8 cellular contexts compared by ENCODE assay signal in the genomic region with DNA sequence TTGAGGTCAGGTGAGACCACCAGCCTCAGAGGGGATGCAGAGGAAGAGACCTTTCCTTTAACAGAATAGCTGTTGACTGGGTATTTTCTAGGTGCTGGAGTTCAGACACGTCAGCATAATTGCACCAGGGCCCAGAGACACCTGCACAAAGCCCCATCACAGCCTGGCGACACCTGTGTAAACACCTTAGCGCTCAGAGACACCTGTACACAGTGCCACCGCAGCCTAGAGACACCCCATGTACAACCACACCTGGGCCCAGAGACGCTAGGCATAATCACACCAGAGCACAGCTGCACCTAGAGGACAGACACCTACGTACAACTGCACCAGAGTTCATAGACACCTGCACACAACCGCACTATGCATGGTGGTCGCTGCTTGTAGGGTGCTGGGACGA. TPM values are rescaled to one million over a fixed set of nuclear protein-coding genes. Genes with fewer than 3 reads are reported as not detected.
A peak's percentile ranks its signal among the peaks of the same experiment; 100 is the strongest.
DNase-seq lines count a peak whose midpoint lies in the region; ATAC-seq and TF ChIP-seq lines count a peak whose summit lies in the region.

No MANE protein-coding gene starts in this region.

- H2BK15ac ChIP-seq in IMR-90 (ENCODE audit: low read depth, low read length) = no peak overlapping the region

- BruUV-seq in IMR-90 (replicated peaks; lab: Mats Ljungman, UMichigan) = no TSS peak

- peak overlapping the region in 6 of 7 donors; percentile 63 to 83 (median 70) for H3K4me3 Mint-ChIP-seq in CD8-positive, alpha-beta memory T cell
- H3K4me3 Mint-ChIP-seq in activated T-helper 2 cell treated with anti-CD3 and anti-CD28 coated beads, Interferon-gamma antibody, Interleukin-2, Interleukin-4, amounts not matched to agents 10 μg/mL and 5 μg/mL and 100 μg/mL, durations not matched to agents 14 hours and 24 hours and 36 hours (ENCODE audit: low read depth) = peak overlapping the region; percentile 82

- no peak overlapping the region for H2BK120ac ChIP-seq in IMR-90 (ENCODE audit: low read depth, low read length)

- H3K4me1 ChIP-seq in CD8-positive, alpha-beta memory T cell (ENCODE audit: insufficient read depth, low read length) = peaks cover 24% of the 10 kb centered on the region
- H3K4me1 ChIP-seq in IMR-90 (ENCODE audit: control insufficient read depth, insufficient read depth, low read length) = peaks cover 8% of the 10 kb centered on the region
- peaks cover 23% of the 10 kb centered on the region for H3K4me1 ChIP-seq in mesodermal cell (ENCODE audit: control insufficient read depth, insufficient read depth, low read length, poor library complexity, severe bottlenecking)

- H4K91ac ChIP-seq in IMR-90 (ENCODE audit: insufficient read depth, low read depth, low read length) = no peak overlapping the region

- dilution Hi-C loops in IMR-90 (cut with HindIII; ENCODE audit: low sequenced_read_pairs, unreplicated experiment) = no loop called here

- no peak overlapping the region for H3K4me3 ChIP-seq in CD8-positive, alpha-beta memory T cell (ENCODE audit: low read length)
- H3K4me3 ChIP-seq in IMR-90 (ENCODE audit: insufficient read depth, low read depth, low read length) (peak overlapping the region; percentile 100; the same call in 1 of the 2 replicates), mesodermal cell (ENCODE audit: extremely low read depth, insufficient read depth, low read length, poor library complexity, severe bottlenecking) (peak overlapping the region; percentile 79)

- H3K23ac ChIP-seq in IMR-90 (ENCODE audit: low read depth, low read length) = 0 out of 2 replicates have a peak overlapping the region, but pooled peaks have one; percentile 42

- in situ Hi-C loops in IMR-90 (cut with MboI; ENCODE audit: low sequenced_read_pairs) = no loop called here

- H3K9me3 Mint-ChIP-seq in CD8-positive, alpha-beta memory T cell = no peaks in the 10 kb centered on the region
- no peaks in the 10 kb centered on the region for H3K9me3 Mint-ChIP-seq in activated T-helper 2 cell treated with anti-CD3 and anti-CD28 coated beads, Interferon-gamma antibody, Interleukin-2, Interleukin-4, amounts not matched to agents 10 μg/mL and 5 μg/mL and 100 μg/mL, durations not matched to agents 14 hours and 24 hours and 36 hours

- H2AK9ac ChIP-seq in IMR-90 (replicated peaks; ENCODE audit: low read depth, low read length, poor library complexity) = peak overlapping the region; percentile 92

- peaks cover 0 to 31% (median 4%) of the 10 kb centered on the region in 3 donors for H3K36me3 Mint-ChIP-seq in CD8-positive, alpha-beta memory T cell
- peaks cover 58% of the 10 kb centered on the region for H3K36me3 Mint-ChIP-seq in activated T-helper 2 cell treated with anti-CD3 and anti-CD28 coated beads, Interferon-gamma antibody, Interleukin-2, Interleukin-4, amounts not matched to agents 10 μg/mL and 5 μg/mL and 100 μg/mL, durations not matched to agents 14 hours and 24 hours and 36 hours (ENCODE audit: low read depth)

- H3K56ac ChIP-seq in IMR-90 (ENCODE audit: extremely low read depth, insufficient read depth, low read length) = no peak overlapping the region; the same call in 1 of the 2 replicates

- H4K20me1 ChIP-seq in IMR-90 (ENCODE audit: insufficient read depth, low read length) = no peaks in the 10 kb centered on the region; the same call in 1 of the 2 replicates

- no peak for ATAC-seq in IMR-90 (ENCODE audit: low read depth)

- TF ChIP-seq POLR2A in IMR-90 (IDR thresholded peaks at IDR 0.05; ENCODE audit: low read depth, low read length) = no peak

- H3K27ac ChIP-seq in CD8-positive, alpha-beta memory T cell (ENCODE audit: low read depth, low read length) = peak overlapping the region; percentile 58
- H3K27ac ChIP-seq in IMR-90 (ENCODE audit: insufficient read depth, low read length) = no peak overlapping the region; the same call in 1 of the 2 replicates
- no peak overlapping the region for H3K27ac ChIP-seq in mesodermal cell (ENCODE audit: low read depth, low read length, severe bottlenecking)

- no peak overlapping the region; the same call in 1 of the 2 replicates for H3K14ac ChIP-seq in IMR-90 (replicated peaks; ENCODE audit: low read depth, low read length)

- H4K8ac ChIP-seq in IMR-90 (ENCODE audit: low read depth in 2 of 2, low read length in 2 of 2) = 0 out of 4 replicates have a peak overlapping the region, but pooled peaks of 1 of the 2 experiments have one; percentile 90

- H3K18ac ChIP-seq in IMR-90 (ENCODE audit: low read depth, low read length) = no peak overlapping the region

- H4K5ac ChIP-seq in IMR-90 (ENCODE audit: low read depth, low read length) = no peak overlapping the region

- POLR2A ChIA-PET in CD8-positive, alpha-beta memory T cell (lab: Charles Lee) = no interaction called here
- POLR2A ChIA-PET in IMR-90 (lab: Charles Lee; ENCODE audit: unreplicated experiment) = no interaction called here

- H3K4me1 Mint-ChIP-seq in CD8-positive, alpha-beta memory T cell = peaks cover 13 to 31% (median 24%) of the 10 kb centered on the region in 3 donors
- H3K4me1 Mint-ChIP-seq in activated T-helper 2 cell treated with anti-CD3 and anti-CD28 coated beads, Interferon-gamma antibody, Interleukin-2, Interleukin-4, amounts not matched to agents 10 μg/mL and 5 μg/mL and 100 μg/mL, durations not matched to agents 14 hours and 24 hours and 36 hours (ENCODE audit: low read depth) = peaks cover 32% of the 10 kb centered on the region

- H3K4me2 ChIP-seq in IMR-90 (ENCODE audit: low read depth, low read length) = peak overlapping the region; percentile 71

- H2BK5ac ChIP-seq in IMR-90 (ENCODE audit: low read depth, low read length, poor library complexity, severe bottlenecking) = no peak overlapping the region

- H2AFZ ChIP-seq in IMR-90 (replicated peaks; ENCODE audit: low read length, poor library complexity) = no peak overlapping the region

- peaks cover 0 to 2% of the 10 kb centered on the region in 2 donors for H3K27me3 Mint-ChIP-seq in CD8-positive, alpha-beta memory T cell
- no peaks in the 10 kb centered on the region for H3K27me3 Mint-ChIP-seq in activated T-helper 2 cell treated with anti-CD3 and anti-CD28 coated beads, Interferon-gamma antibody, Interleukin-2, Interleukin-4, amounts not matched to agents 10 μg/mL and 5 μg/mL and 100 μg/mL, durations not matched to agents 14 hours and 24 hours and 36 hours (ENCODE audit: low read depth)

- no peak overlapping the region for H2BK20ac ChIP-seq in IMR-90 (ENCODE audit: low read depth, low read length)

- CTCF ChIA-PET in CD8-positive, alpha-beta memory T cell (lab: Charles Lee) = interaction anchor here (0.7 to 2.6 kb wide), 3 partner anchors 8 to 224 kb away, joined by 3 to 9 read pairs (median 8); no protein-coding TSS in a partner anchor
- CTCF ChIA-PET in IMR-90 (lab: Yijun Ruan, JAX) = no interaction called here

- 100% methylated on average over 1 of the region's 9 CpGs; no CpG with 5 or more reads in 1 of the 2 experiments for WGBS in IMR-90 (ENCODE audit: extremely low coverage in 2 of 2, insufficient read length in 1 of 2), 2 experiments
- 85 to 90% methylated on average over 7 to 9 of the region's 9 CpGs for WGBS in mesodermal cell (ENCODE audit: insufficient coverage in 2 of 2), 2 experiments

- H3K27me3 ChIP-seq in CD8-positive, alpha-beta memory T cell (ENCODE audit: insufficient read depth, low read length, poor library complexity, severe bottlenecking) = no peaks in the 10 kb centered on the region
- no peaks in the 10 kb centered on the region for H3K27me3 ChIP-seq in IMR-90 (ENCODE audit: control insufficient read depth, insufficient read depth, low read length)

- peak overlapping the region in 2 of 8 donors; percentile 58 for H3K27ac Mint-ChIP-seq in CD8-positive, alpha-beta memory T cell
- H3K27ac Mint-ChIP-seq in activated T-helper 2 cell treated with anti-CD3 and anti-CD28 coated beads, Interferon-gamma antibody, Interleukin-2, Interleukin-4, amounts not matched to agents 10 μg/mL and 5 μg/mL and 100 μg/mL, durations not matched to agents 14 hours and 24 hours and 36 hours = peak overlapping the region; percentile 55

- H3K4ac ChIP-seq in IMR-90 (ENCODE audit: low read depth, low read length) = peak overlapping the region; percentile 47; the same call in 1 of the 2 replicates

- peaks cover 30 to 55% of the 10 kb centered on the region in 2 experiments for H3K79me1 ChIP-seq in IMR-90 (ENCODE audit: low read depth in 1 of 2, low read length in 2 of 2)

- intact Hi-C loops in IMR-90 (cut with micrococcal nuclease) = no loop called here
- intact Hi-C loops in activated T-helper 2 cell treated with anti-CD3 and anti-CD28 coated beads, Interferon-gamma antibody, Interleukin-2, Interleukin-4, amounts not matched to agents 10 μg/mL and 5 μg/mL and 100 μg/mL, durations not matched to agents 14 hours and 24 hours and 36 hours (cut with micrococcal nuclease) = no loop called here

- peaks cover 16% of the 10 kb centered on the region for H3K36me3 ChIP-seq in CD8-positive, alpha-beta memory T cell (ENCODE audit: insufficient read depth, low read length)
- H3K36me3 ChIP-seq in IMR-90 (ENCODE audit: control insufficient read depth, insufficient read depth, low read length) (peaks cover 28% of the 10 kb centered on the region), mesodermal cell (ENCODE audit: control insufficient read depth, insufficient read depth, low read length) (peaks cover 60% of the 10 kb centered on the region)

- H3K9me1 ChIP-seq in IMR-90 (ENCODE audit: insufficient read depth, low read length) = no peaks in the 10 kb centered on the region; the same call in 1 of the 2 replicates

- H3K9me3 ChIP-seq in CD8-positive, alpha-beta memory T cell (ENCODE audit: low read length) = no peaks in the 10 kb centered on the region
- H3K9me3 ChIP-seq in IMR-90 (ENCODE audit: control insufficient read depth, insufficient read depth, low read length) (no peaks in the 10 kb centered on the region), mesodermal cell (ENCODE audit: control insufficient read depth, low read length) (no peaks in the 10 kb centered on the region)

- H2AK5ac ChIP-seq in IMR-90 (ENCODE audit: low read depth, low read length) = peak overlapping the region; percentile 30; the same call in 1 of the 2 replicates

- no peak for TF ChIP-seq RAD21 in IMR-90 (IDR thresholded peaks at IDR 0.05; ENCODE audit: low read length)

- no peak for TF ChIP-seq CTCF in IMR-90 (conservative IDR thresholded peaks at IDR 0.05; ENCODE audit: low read depth, low read length)

- peak overlapping the region; percentile 55; the same call in 1 of the 2 replicates for H3K9ac ChIP-seq in IMR-90 (ENCODE audit: low read depth, low read length)

- DNase-seq in CD8-positive, alpha-beta memory T cell = no peak
- DNase-seq in IMR-90 = no peak
- no peak for DNase-seq in activated T-helper 2 cell treated with anti-CD3 and anti-CD28 coated beads, Interferon-gamma antibody, Interleukin-2, Interleukin-4, amounts not matched to agents 10 μg/mL and 5 μg/mL and 100 μg/mL, durations not matched to agents 14 hours and 24 hours and 36 hours (ENCODE audit: low spot score)
- DNase-seq in DMS153 (lab: John Stamatoyannopoulos, UW) = no peak
- no peak for DNase-seq in pons (ENCODE audit: low spot score)
- no peak for DNase-seq in iPS-NIHi11 (ENCODE audit: low spot score)
- no peak for DNase-seq in activated gamma-delta T cell (lab: John Stamatoyannopoulos, UW)

RNA-seq across cellular contexts. Expression of gene TRIP13, which starts 1.0 kb away (rescaled TPM):
- 10 to 100 TPM; 37.5 to 40.7 TPM for total RNA-seq in CD8-positive, alpha-beta memory T cell
- 0.12 TPM for polyA plus RNA-seq in CD8-positive, alpha-beta memory T cell
- total RNA-seq in IMR-90 (2012; rRNA removed) = 27.2 and 35.5 TPM in 2 replicates
- polyA plus RNA-seq in IMR-90 (2012; rRNA removed) = 16.3 and 17.1 TPM in 2 replicates
- 6.5 and 11.4 TPM in 2 replicates for polyA plus RNA-seq in IMR-90 (2012; cell fraction: cytosol; rRNA removed)
- 4.6 and 11.3 TPM in 2 replicates for polyA plus RNA-seq in IMR-90 (2012; cell fraction: nucleus; rRNA removed; ENCODE audit: low replicate concordance)
- 36.6 and 37.6 TPM in 2 replicates for total RNA-seq in activated T-helper 2 cell treated with anti-CD3 and anti-CD28 coated beads, Interferon-gamma antibody, Interleukin-2, Interleukin-4, amounts not matched to agents 10 μg/mL and 5 μg/mL and 100 μg/mL, durations not matched to agents 14 hours and 24 hours and 36 hours
- polyA plus RNA-seq in mesodermal cell (2013, experiment 1 of 2) = 25.0 TPM
- 28.9 TPM for polyA plus RNA-seq in mesodermal cell (2013, experiment 2 of 2)

RNA-seq across cellular contexts. Expression of gene BRD9, which starts 1.1 kb away (rescaled TPM):
- 10 to 100 TPM; 52.6 to 53.8 TPM for total RNA-seq in CD8-positive, alpha-beta memory T cell
- 18.9 TPM for polyA plus RNA-seq in CD8-positive, alpha-beta memory T cell
- 40.0 and 43.4 TPM in 2 replicates for total RNA-seq in IMR-90 (2012; rRNA removed)
- 19.1 and 22.0 TPM in 2 replicates for polyA plus RNA-seq in IMR-90 (2012; rRNA removed)
- polyA plus RNA-seq in IMR-90 (2012; cell fraction: cytosol; rRNA removed) = 11.5 and 12.8 TPM in 2 replicates
- 37.5 and 50.9 TPM in 2 replicates for polyA plus RNA-seq in IMR-90 (2012; cell fraction: nucleus; rRNA removed; ENCODE audit: low replicate concordance)
- 72.9 and 73.2 TPM in 2 replicates for total RNA-seq in activated T-helper 2 cell treated with anti-CD3 and anti-CD28 coated beads, Interferon-gamma antibody, Interleukin-2, Interleukin-4, amounts not matched to agents 10 μg/mL and 5 μg/mL and 100 μg/mL, durations not matched to agents 14 hours and 24 hours and 36 hours
- 34.5 TPM for polyA plus RNA-seq in mesodermal cell (2013, experiment 1 of 2)
- 28.1 TPM for polyA plus RNA-seq in mesodermal cell (2013, experiment 2 of 2)

RNA-seq across cellular contexts. Expression of gene ZDHHC11, which starts 42.9 kb away (rescaled TPM):
- 1 to 10 TPM; 4.5 to 7.2 TPM for total RNA-seq in CD8-positive, alpha-beta memory T cell
- polyA plus RNA-seq in CD8-positive, alpha-beta memory T cell = not detected
- total RNA-seq in IMR-90 (2012; rRNA removed) = 0.28 and 0.36 TPM in 2 replicates
- polyA plus RNA-seq in IMR-90 (2012; rRNA removed) = 1.6 and 1.7 TPM in 2 replicates
- polyA plus RNA-seq in IMR-90 (2012; cell fraction: cytosol; rRNA removed) = 0.14 and 0.51 TPM in 2 replicates
- polyA plus RNA-seq in IMR-90 (2012; cell fraction: nucleus; rRNA removed; ENCODE audit: low replicate concordance) = 6.4 and 9.8 TPM in 2 replicates
- 10.5 and 11.9 TPM in 2 replicates for total RNA-seq in activated T-helper 2 cell treated with anti-CD3 and anti-CD28 coated beads, Interferon-gamma antibody, Interleukin-2, Interleukin-4, amounts not matched to agents 10 μg/mL and 5 μg/mL and 100 μg/mL, durations not matched to agents 14 hours and 24 hours and 36 hours
- polyA plus RNA-seq in mesodermal cell (2013, experiment 1 of 2) = 6.7 TPM
- polyA plus RNA-seq in mesodermal cell (2013, experiment 2 of 2) = 9.3 TPM
